9 cellular contexts compared by ENCODE assay signal in the genomic region with DNA sequence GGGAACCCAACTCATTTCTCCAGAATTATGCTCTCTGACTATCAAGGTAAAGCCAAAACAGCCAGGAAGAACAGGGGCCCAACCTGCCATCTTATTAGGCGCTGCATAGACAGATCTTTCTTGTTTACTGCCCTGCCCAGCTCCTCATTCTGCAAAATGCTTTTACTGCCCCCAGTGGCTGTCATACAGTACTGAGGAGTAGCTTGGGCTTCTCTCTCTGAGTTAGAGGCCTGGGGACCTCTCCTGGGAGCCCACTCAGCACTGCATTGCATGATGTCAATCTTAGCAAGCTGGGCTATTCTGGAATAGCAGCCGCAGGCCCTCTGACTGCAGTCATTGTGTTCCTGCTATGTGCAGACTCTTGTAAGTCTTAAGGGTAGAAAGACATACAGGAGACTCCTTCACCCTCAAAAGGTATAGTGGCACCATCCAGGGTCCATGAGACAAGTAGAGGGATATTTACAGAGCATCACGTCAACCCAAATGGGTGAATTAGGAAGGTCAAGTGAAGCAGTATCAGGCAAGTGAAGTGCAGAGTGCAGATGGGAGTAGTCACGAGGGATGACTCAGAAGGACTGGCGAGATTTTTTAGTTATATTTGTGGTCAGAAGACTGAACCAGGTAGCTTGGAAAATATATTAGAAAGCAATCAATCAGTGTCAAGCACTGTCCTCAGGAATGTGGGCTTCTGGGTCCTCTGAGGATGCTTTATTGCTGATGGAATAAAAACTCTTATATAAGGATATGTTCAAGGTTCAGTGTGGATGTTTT.
DNase-seq lines count a peak whose midpoint lies in the region; ATAC-seq, FAIRE-seq and TF ChIP-seq lines count a peak whose summit lies in the region.
"Had no signal": no experiment of that assay in that cellular context is flagged by ENCODE, and none has a peak within 500 bp of the region (broad histone marks: within the 10 kb centered on the region; RNA-seq: fewer than 3 reads in every experiment).

No MANE protein-coding gene starts in this region.

- DNase-seq in Caco-2: peak; percentile 18 to 38
- DNase-seq in NT2/D1 (ENCODE audit: low read depth, low spot score): peak; percentile 33
- DNase-seq in hepatocyte (ENCODE audit: low spot score): peak; percentile 7
- DNase-seq in mesothelial cell of epicardium (ENCODE audit: low spot score in 2 of 2, unreplicated experiment in 2 of 2): no peak
- no peak for DNase-seq in HTR-8/SVneo (ENCODE audit: insufficient read length, low spot score)
- DNase-seq in left ventricle myocardium inferior: no peak

- intact Hi-C loops in Caco-2 (cut with micrococcal nuclease; ENCODE audit: unreplicated experiment): no loop called here
- intact Hi-C loops in left ventricle myocardium inferior (cut with micrococcal nuclease): no loop called here

- H4K20me1 ChIP-seq in hepatocyte (ENCODE audit: insufficient read depth, poor library complexity, severe bottlenecking): no peaks in the 10 kb centered on the region

- no peaks in the 10 kb centered on the region for H3K36me3 Mint-ChIP-seq in Caco-2 (ENCODE audit: insufficient read depth, unreplicated experiment)
- no peaks in the 10 kb centered on the region for H3K36me3 Mint-ChIP-seq in mesothelial cell of epicardium

- no peaks in the 10 kb centered on the region for H3K9me2 ChIP-seq in hepatocyte (replicated peaks; ENCODE audit: insufficient read depth)

- H3K27me3 Mint-ChIP-seq in Caco-2 (ENCODE audit: insufficient read depth, unreplicated experiment): peaks cover 15% of the 10 kb centered on the region
- H3K27me3 Mint-ChIP-seq in mesothelial cell of epicardium (ENCODE audit: low read depth): peaks cover 11% of the 10 kb centered on the region

- 85% methylated on average over 5 of the region's 5 CpGs for WGBS in hepatocyte (ENCODE audit: low lambda C conversion rate, missing lambda C conversion rate)

- H3K4me1 Mint-ChIP-seq in Caco-2 (ENCODE audit: low read depth, unreplicated experiment) (no peaks in the 10 kb centered on the region), mesothelial cell of epicardium (no peaks in the 10 kb centered on the region)

- H3K27ac Mint-ChIP-seq in Caco-2 (ENCODE audit: unreplicated experiment) (no peak overlapping the region), mesothelial cell of epicardium (no peak overlapping the region)

- no peak overlapping the region for H2AFZ ChIP-seq in hepatocyte

- no peak overlapping the region for H3K9ac ChIP-seq in NT2/D1 (ENCODE audit: insufficient read length, low read depth)

- H3K27me3 ChIP-seq in Caco-2 (replicated peaks; ENCODE audit: control insufficient read depth, insufficient read depth, low read length) (no peaks in the 10 kb centered on the region), NT2/D1 (ENCODE audit: insufficient read depth, insufficient read length) (no peaks in the 10 kb centered on the region), hepatocyte (no peaks in the 10 kb centered on the region), left ventricle myocardium inferior (ENCODE audit: low read depth) (no peaks in the 10 kb centered on the region)

- H3K4me3 ChIP-seq in Caco-2 (ENCODE audit: low read depth, low read length): no peak overlapping the region
- H3K4me3 ChIP-seq in NT2/D1 (ENCODE audit: insufficient read length, low read depth): no peak overlapping the region
- no peak overlapping the region for H3K4me3 ChIP-seq in hepatocyte
- no peak overlapping the region for H3K4me3 ChIP-seq in left ventricle myocardium inferior

- H3K27ac ChIP-seq in hepatocyte (no peak overlapping the region), left ventricle myocardium inferior (replicated peaks) (no peak overlapping the region)

- POLR2A ChIA-PET in Caco-2 (lab: Charles Lee): no interaction called here

- TF ChIP-seq CTCF in Caco-2 (IDR thresholded peaks at IDR 0.05; ENCODE audit: insufficient read depth in 1 of 2, low read depth in 1 of 2, low read length in 1 of 2, severe bottlenecking in 1 of 2, unreplicated experiment in 1 of 2) (peak; percentile 25 to 31), hepatocyte (IDR thresholded peaks at IDR 0.05; ENCODE audit: poor library complexity) (peak; percentile 21), mesothelial cell of epicardium (IDR thresholded peaks at IDR 0.05; ENCODE audit: unreplicated experiment) (no peak), left ventricle myocardium inferior (IDR thresholded peaks at IDR 0.05; ENCODE audit: borderline replicate concordance) (no peak)

- H3K4me2 ChIP-seq in hepatocyte: no peak overlapping the region

- ATAC-seq in GM21786 (IDR thresholded peaks at IDR 0.05; ENCODE audit: unreplicated experiment): peak; percentile 65
- ATAC-seq in HG03520 (IDR thresholded peaks at IDR 0.05; ENCODE audit: unreplicated experiment): no peak

- BruUV-seq in Caco-2 (replicated peaks; lab: Mats Ljungman, UMichigan): no TSS peak

- no peaks in the 10 kb centered on the region for H3K36me3 ChIP-seq in Caco-2 (ENCODE audit: control insufficient read depth, insufficient read depth, low read length)
- H3K36me3 ChIP-seq in NT2/D1 (ENCODE audit: insufficient read depth, insufficient read length, low read length): no peaks in the 10 kb centered on the region
- no peaks in the 10 kb centered on the region for H3K36me3 ChIP-seq in hepatocyte (replicated peaks; ENCODE audit: insufficient read depth, low read depth)
- H3K36me3 ChIP-seq in left ventricle myocardium inferior: no peaks in the 10 kb centered on the region

- H3K4me1 ChIP-seq in Caco-2 (no peaks in the 10 kb centered on the region), NT2/D1 (ENCODE audit: insufficient read depth, insufficient read length) (no peaks in the 10 kb centered on the region), hepatocyte (ENCODE audit: insufficient read depth) (no peaks in the 10 kb centered on the region), left ventricle myocardium inferior (no peaks in the 10 kb centered on the region)

- H3K9me3 ChIP-seq in Caco-2: no peaks in the 10 kb centered on the region
- H3K9me3 ChIP-seq in NT2/D1 (ENCODE audit: insufficient read depth, low read length): no peaks in the 10 kb centered on the region
- no peaks in the 10 kb centered on the region for H3K9me3 ChIP-seq in hepatocyte (ENCODE audit: low read depth)
- H3K9me3 ChIP-seq in left ventricle myocardium inferior (replicated peaks): no peaks in the 10 kb centered on the region

- FAIRE-seq in HTR-8/SVneo (lab: Jason Lieb, UNC): no peak
- FAIRE-seq: colon had no signal

- CTCF ChIA-PET in Caco-2 (lab: Charles Lee): interaction anchor here (0.6 to 1.1 kb wide), 2 partner anchors 52 to 297 kb away, joined by 4 to 7 read pairs; no protein-coding TSS in a partner anchor

- H3K9me3 Mint-ChIP-seq in Caco-2 (ENCODE audit: unreplicated experiment) (no peaks in the 10 kb centered on the region), mesothelial cell of epicardium (no peaks in the 10 kb centered on the region)

- no peaks in the 10 kb centered on the region for H3K79me2 ChIP-seq in hepatocyte

- H3K4me3 Mint-ChIP-seq in Caco-2 (ENCODE audit: unreplicated experiment) (no peak overlapping the region), mesothelial cell of epicardium (no peak overlapping the region)

Comparison
In these comparisons a context has a peak if more than half of its experiments do, and no peak if none do; other contexts are left out.
1. DNase-seq: peak in Caco-2 (2 of 2), NT2/D1 (single experiment) and hepatocyte (single experiment); none in mesothelial cell of epicardium (0 of 2), HTR-8/SVneo (single experiment) and left ventricle myocardium inferior (single experiment).
2. CTCF ChIP-seq: peak in Caco-2 (2 of 2) and hepatocyte (single experiment); none in mesothelial cell of epicardium (single experiment) and left ventricle myocardium inferior (single experiment).